In genomic region chr1:5887436-5888290, GRCh38 we compare ENCODE assay signal across 15 cellular contexts.
"Had no signal": no experiment of that assay in that cellular context is flagged by ENCODE, and none has a peak within 500 bp of the region (broad histone marks: within the 10 kb centered on the region; RNA-seq: fewer than 3 reads in every experiment).

No MANE protein-coding gene starts in this region.

- H3K4me3 Mint-ChIP-seq: activated B cell treated with CpG ODN at 0.5 μM for 24 hours; activated CD4-positive, alpha-beta T cell treated with anti-CD3 and anti-CD28 coated beads, Interleukin-2, amount 10 ng/mL, durations not matched to agents 7 days and 5 days had no signal

- H3K27ac ChIP-seq: adrenal gland, stomach, vagina had no signal

- DNase-seq: activated B cell treated with CpG ODN at 0.5 μM for 24 hours; activated CD4-positive, alpha-beta T cell treated with anti-CD3 and anti-CD28 coated beads, Interleukin-2, amount 10 ng/mL, durations not matched to agents 7 days and 5 days; activated naive CD4-positive, alpha-beta T cell treated with anti-CD3 and anti-CD28 coated beads, Interleukin-2, amount 50 U/mL, for 16 hours; activated T-cell treated with anti-CD3 and anti-CD28 coated beads for 4 hours; adrenal gland; cortex of kidney; effector CD8-positive, alpha-beta T cell; naive B cell; occipital lobe; small intestine; stomach; T-helper 9 cell had no signal

- H3K27me3 Mint-ChIP-seq: activated B cell treated with CpG ODN at 0.5 μM for 24 hours; activated CD4-positive, alpha-beta T cell treated with anti-CD3 and anti-CD28 coated beads, Interleukin-2, amount 10 ng/mL, durations not matched to agents 7 days and 5 days; naive B cell had no signal

- H3K4me1 Mint-ChIP-seq: activated B cell treated with CpG ODN at 0.5 μM for 24 hours; activated CD4-positive, alpha-beta T cell treated with anti-CD3 and anti-CD28 coated beads, Interleukin-2, amount 10 ng/mL, durations not matched to agents 7 days and 5 days had no signal

- H3K36me3 ChIP-seq: adrenal gland had no signal

- H3K4me1 ChIP-seq: adrenal gland, stomach, vagina had no signal

- H3K27ac Mint-ChIP-seq: activated B cell treated with CpG ODN at 0.5 μM for 24 hours; activated CD4-positive, alpha-beta T cell treated with anti-CD3 and anti-CD28 coated beads, Interleukin-2, amount 10 ng/mL, durations not matched to agents 7 days and 5 days; activated T-helper 2 cell treated with anti-CD3 and anti-CD28 coated beads, Interferon-gamma antibody, Interleukin-2, Interleukin-4, amounts not matched to agents 10 μg/mL and 5 μg/mL and 100 μg/mL, durations not matched to agents 14 hours and 24 hours and 36 hours; naive B cell had no signal

- H3K9me3 Mint-ChIP-seq: activated B cell treated with CpG ODN at 0.5 μM for 24 hours; activated CD4-positive, alpha-beta T cell treated with anti-CD3 and anti-CD28 coated beads, Interleukin-2, amount 10 ng/mL, durations not matched to agents 7 days and 5 days; activated T-helper 2 cell treated with anti-CD3 and anti-CD28 coated beads, Interferon-gamma antibody, Interleukin-2, Interleukin-4, amounts not matched to agents 10 μg/mL and 5 μg/mL and 100 μg/mL, durations not matched to agents 14 hours and 24 hours and 36 hours; naive B cell had no signal

- H3K27me3 ChIP-seq: adrenal gland, stomach, vagina had no signal

- H3K9me3 ChIP-seq: adrenal gland, stomach, vagina had no signal

- H3K4me3 ChIP-seq: adrenal gland, lung, stomach, vagina had no signal
